ENCODE assay signal across 28 cellular contexts in the genomic region with DNA sequence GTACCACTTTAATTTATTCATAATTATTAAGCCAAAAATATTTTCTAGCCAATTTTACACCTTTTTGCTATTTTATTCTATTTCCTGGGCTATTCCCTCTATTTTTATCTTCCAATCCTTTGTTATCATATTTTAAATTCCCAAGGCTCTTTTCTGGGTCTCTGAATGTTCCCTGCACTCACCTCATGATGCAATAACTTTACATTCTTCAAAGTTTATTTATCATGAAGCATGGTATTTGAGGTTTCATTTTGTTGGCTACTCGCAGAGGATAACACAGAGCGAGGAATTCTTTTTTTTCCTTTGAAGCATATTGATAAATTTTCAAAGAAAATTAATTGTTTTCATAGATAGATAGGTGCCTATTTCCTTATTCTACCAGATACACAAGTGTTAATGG.
"Had no signal": no experiment of that assay in that cellular context is flagged by ENCODE, and none has a peak within 500 bp of the region (broad histone marks: within the 10 kb centered on the region; RNA-seq: fewer than 3 reads in every experiment).

No MANE protein-coding gene starts in this region.

- DNase-seq: hypothalamus; immature natural killer cell; kidney; left ventricle myocardium inferior; naive thymus-derived CD8-positive, alpha-beta T cell; nucleus accumbens; pancreas; posterior cingulate gyrus; retina; right cardiac atrium; stimulated activated CD4-positive, alpha-beta T cell treated with anti-CD3 and anti-CD28 coated beads, Interleukin-12 subunit alpha, Interleukin-12 subunit beta, amount 100 ng/mL, for 4 hours; stimulated activated CD4-positive, alpha-beta T cell treated with anti-CD3 and anti-CD28 coated beads, Interleukin-4, amount 100 ng/mL, for 24 hours; stimulated activated naive CD4-positive, alpha-beta T cell; tibial artery; trophoblast cell; upper lobe of right lung had no signal

- H3K27me3 ChIP-seq: pancreas, suprapubic skin, tibial artery, upper lobe of right lung had no signal

- H3K4me1 Mint-ChIP-seq: immature natural killer cell; memory B cell; naive thymus-derived CD8-positive, alpha-beta T cell; nephron; neural crest cell; stimulated activated effector memory CD8-positive, alpha-beta T cell treated with anti-CD3 and anti-CD28 coated beads, Interleukin-12 subunit alpha, Interleukin-12 subunit beta, amount 100 ng/mL, for 72 hours had no signal

- H3K27ac ChIP-seq: left ventricle myocardium inferior, pancreas, prostate gland, skin epidermis, suprapubic skin, thoracic aorta, tibial artery, upper lobe of right lung had no signal

- H3K9me3 ChIP-seq: left ventricle myocardium inferior, pancreas, prostate gland, suprapubic skin, thoracic aorta, tibial artery, upper lobe of right lung had no signal

- H3K4me3 ChIP-seq: left ventricle myocardium inferior, lung, pancreas, prostate gland, skin epidermis, suprapubic skin, thoracic aorta, tibial artery, upper lobe of right lung had no signal

- H3K27me3 Mint-ChIP-seq: memory B cell; naive thymus-derived CD8-positive, alpha-beta T cell; stimulated activated naive CD8-positive, alpha-beta T cell treated with anti-CD3 and anti-CD28 coated beads, Interleukin-15, Interleukin-2, amounts not matched to agents 100 ng/mL and 50 ng/mL, for 24 hours had no signal

- H3K9me3 Mint-ChIP-seq: nephron, neural crest cell had no signal

- H3K4me3 Mint-ChIP-seq: immature natural killer cell; memory B cell; naive thymus-derived CD8-positive, alpha-beta T cell; nephron; neural crest cell; stimulated activated effector memory CD8-positive, alpha-beta T cell treated with anti-CD3 and anti-CD28 coated beads, Interleukin-12 subunit alpha, Interleukin-12 subunit beta, amount 100 ng/mL, for 72 hours; stimulated activated naive CD8-positive, alpha-beta T cell treated with anti-CD3 and anti-CD28 coated beads, Interleukin-15, Interleukin-2, amounts not matched to agents 100 ng/mL and 50 ng/mL, for 24 hours had no signal

- H3K27ac Mint-ChIP-seq: immature natural killer cell; memory B cell; naive thymus-derived CD8-positive, alpha-beta T cell; nephron; stimulated activated effector memory CD8-positive, alpha-beta T cell treated with anti-CD3 and anti-CD28 coated beads, Interleukin-12 subunit alpha, Interleukin-12 subunit beta, amount 100 ng/mL, for 72 hours; stimulated activated naive CD8-positive, alpha-beta T cell treated with anti-CD3 and anti-CD28 coated beads, Interleukin-15, Interleukin-2, amounts not matched to agents 100 ng/mL and 50 ng/mL, for 24 hours had no signal

- FAIRE-seq: islet of Langerhans, kidney, pancreas, urothelium cell line had no signal

- H3K36me3 Mint-ChIP-seq: memory B cell; naive thymus-derived CD8-positive, alpha-beta T cell; stimulated activated effector memory CD8-positive, alpha-beta T cell treated with anti-CD3 and anti-CD28 coated beads, Interleukin-12 subunit alpha, Interleukin-12 subunit beta, amount 100 ng/mL, for 72 hours had no signal

- H3K4me1 ChIP-seq: left ventricle myocardium inferior, pancreas, prostate gland, suprapubic skin, tibial artery, upper lobe of right lung had no signal

- H3K36me3 ChIP-seq: left ventricle myocardium inferior, pancreas, prostate gland, suprapubic skin, thoracic aorta, tibial artery, upper lobe of right lung had no signal
